12 cellular contexts compared by ENCODE assay signal in the genomic region with DNA sequence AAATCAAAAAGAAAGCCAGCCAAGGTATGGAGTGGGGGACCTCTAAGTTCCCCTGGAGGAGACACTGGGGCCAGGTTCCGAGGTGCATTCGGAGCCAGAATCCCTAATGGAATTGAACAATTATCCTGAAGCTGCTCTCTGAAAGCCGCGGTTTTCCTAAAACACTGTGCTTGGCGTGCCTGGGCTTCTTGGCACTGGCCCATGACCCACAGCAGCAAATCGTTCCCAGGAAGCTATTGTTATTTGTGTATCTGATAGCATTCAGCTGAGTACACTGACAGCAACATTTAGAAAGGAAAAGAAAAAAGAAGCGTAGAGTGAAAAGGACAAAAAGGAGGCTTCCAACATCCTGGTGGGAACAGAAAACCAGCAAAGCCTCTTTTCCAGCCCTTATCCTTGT.
DNase-seq lines count a peak whose midpoint lies in the region; ATAC-seq and TF ChIP-seq lines count a peak whose summit lies in the region.
"Had no signal": no experiment of that assay in that cellular context is flagged by ENCODE, and none has a peak within 500 bp of the region (broad histone marks: within the 10 kb centered on the region; RNA-seq: fewer than 3 reads in every experiment).

No MANE protein-coding gene starts in this region.

- H3K27ac Mint-ChIP-seq in naive thymus-derived CD8-positive, alpha-beta T cell = peak overlapping the region in 1 of 10 donors; percentile 48
- H3K27ac Mint-ChIP-seq: CD8-positive, alpha-beta T cell had no signal

- H3K9me3 ChIP-seq in SJCRH30 (replicated peaks) (no peaks in the 10 kb centered on the region), parathyroid adenoma (ENCODE audit: control insufficient read depth, low read length) (no peaks in the 10 kb centered on the region)

- no peak overlapping the region for H3K4me3 Mint-ChIP-seq in naive thymus-derived CD8-positive, alpha-beta T cell
- H3K4me3 Mint-ChIP-seq: CD8-positive, alpha-beta T cell; mesothelial cell of epicardium had no signal

- peak overlapping the region; percentile 21; the same call in 1 of the 2 replicates for H3K27ac ChIP-seq in SJCRH30
- peak overlapping the region; percentile 73 for H3K27ac ChIP-seq in parathyroid adenoma

- H3K4me1 Mint-ChIP-seq in naive thymus-derived CD8-positive, alpha-beta T cell = peaks cover 7 to 20% (median 14%) of the 10 kb centered on the region in 4 donors

- peak; percentile 78 for DNase-seq in Daoy (ENCODE audit: low read depth)
- no peak for DNase-seq in SJCRH30
- peak; percentile 81 to 90 for DNase-seq in foreskin fibroblast
- no peak for DNase-seq in A172 (ENCODE audit: low spot score)
- DNase-seq in putamen (ENCODE audit: low spot score) = no peak
- no peak for DNase-seq in naive thymus-derived CD8-positive, alpha-beta T cell
- DNase-seq: activated CD8-positive, alpha-beta memory T cell treated with anti-CD3 and anti-CD28 coated beads, Interleukin-2, amount 50 U/mL, for 48 hours; CD8-positive, alpha-beta T cell; effector CD4-positive, alpha-beta T cell had no signal

- POLR2A ChIA-PET in naive thymus-derived CD8-positive, alpha-beta T cell (lab: Charles Lee) = no interaction called here

- H3K4me3 ChIP-seq in SJCRH30 = peak overlapping the region; percentile 24
- peak overlapping the region in 1 of 2 donors; percentile 3 for H3K4me3 ChIP-seq in foreskin fibroblast (ENCODE audit: low read depth in 1 of 2, low read length in 2 of 2)
- H3K4me3 ChIP-seq in parathyroid adenoma (ENCODE audit: low read depth, low read length) = no peak overlapping the region

- H3K9me3 Mint-ChIP-seq in naive thymus-derived CD8-positive, alpha-beta T cell = no peaks in the 10 kb centered on the region
- H3K9me3 Mint-ChIP-seq: CD8-positive, alpha-beta T cell had no signal

- H2AFZ ChIP-seq in parathyroid adenoma = no peak overlapping the region

- no peak overlapping the region for H3K9ac ChIP-seq in parathyroid adenoma

- TF ChIP-seq CTCF in foreskin fibroblast (IDR thresholded peaks at IDR 0.05; ENCODE audit: low read depth, low read length) = no peak
- no peak for TF ChIP-seq CTCF in parathyroid adenoma (IDR thresholded peaks at IDR 0.05)

- H3K36me3 ChIP-seq in SJCRH30 (no peaks in the 10 kb centered on the region), parathyroid adenoma (ENCODE audit: control insufficient read depth, insufficient read depth, low read length) (no peaks in the 10 kb centered on the region)

- H3K27me3 ChIP-seq in SJCRH30 = no peaks in the 10 kb centered on the region
- H3K27me3 ChIP-seq in parathyroid adenoma (ENCODE audit: control insufficient read depth, insufficient read depth, low read length) = no peaks in the 10 kb centered on the region

- no peak for ATAC-seq in esophagus mucosa
- ATAC-seq in naive thymus-derived CD8-positive, alpha-beta T cell = no peak
- ATAC-seq: CD8-positive, alpha-beta T cell had no signal

- H3K4me1 ChIP-seq in SJCRH30 (peaks cover 26% of the 10 kb centered on the region), parathyroid adenoma (no peaks in the 10 kb centered on the region)

- no peaks in the 10 kb centered on the region for H3K79me2 ChIP-seq in parathyroid adenoma

- H3K36me3 Mint-ChIP-seq in naive thymus-derived CD8-positive, alpha-beta T cell = no peaks in the 10 kb centered on the region
- H3K36me3 Mint-ChIP-seq: CD8-positive, alpha-beta T cell; mesothelial cell of epicardium had no signal

- H3K4me2 ChIP-seq in parathyroid adenoma (ENCODE audit: low read length) = no peak overlapping the region

- no peaks in the 10 kb centered on the region for H3K27me3 Mint-ChIP-seq in naive thymus-derived CD8-positive, alpha-beta T cell

Comparison
In these comparisons a context has a peak if more than half of its experiments do, and no peak if none do; other contexts are left out.
1. DNase-seq: peak in Daoy (single experiment) and foreskin fibroblast (2 of 2); none in SJCRH30 (0 of 2), A172 (single experiment), putamen (single experiment) and naive thymus-derived CD8-positive, alpha-beta T cell (0 of 10).